13 cellular contexts compared by ENCODE assay signal in genomic region chrX:66625525-66625924, GRCh38. TPM values are rescaled to one million over a fixed set of nuclear protein-coding genes. Genes with fewer than 3 reads are reported as not detected.
DNase-seq lines count a peak whose midpoint lies in the region; ATAC-seq lines count a peak whose summit lies in the region.
"Had no signal": no experiment of that assay in that cellular context is flagged by ENCODE, and none has a peak within 500 bp of the region (broad histone marks: within the 10 kb centered on the region; RNA-seq: fewer than 3 reads in every experiment).

No MANE protein-coding gene starts in this region.

- ATAC-seq in GM19035 (IDR thresholded peaks at IDR 0.05; ENCODE audit: unreplicated experiment) = peak; percentile 68
- peak; percentile 57 for ATAC-seq in GM21619 (IDR thresholded peaks at IDR 0.05; ENCODE audit: unreplicated experiment)
- ATAC-seq in HG03196 (IDR thresholded peaks at IDR 0.05; ENCODE audit: unreplicated experiment) = peak; percentile 77
- peak; percentile 20 to 21 for ATAC-seq in stimulated activated naive B cell treated with anti-CD40 and anti-IgM and Interleukin-4, amounts not matched to agents 10 μg/mL and 1 μg/mL and 100 μg/mL, for 72 hours (replicated peaks)
- no peak for ATAC-seq in activated CD8-positive, alpha-beta T cell treated with anti-CD3 and anti-CD28 coated beads, Interleukin-2, amount 10 ng/mL, durations not matched to agents 7 days and 5 days
- no peak for ATAC-seq in stimulated activated effector memory CD8-positive, alpha-beta T cell treated with anti-CD3 and anti-CD28 coated beads, Interleukin-12 subunit alpha, Interleukin-12 subunit beta, amount 100 ng/mL, for 72 hours
- ATAC-seq: body of pancreas, K562 had no signal

- H3K4me1 Mint-ChIP-seq in stimulated activated naive B cell treated with anti-CD40 and anti-IgM and Interleukin-4, amounts not matched to agents 10 μg/mL and 1 μg/mL and 100 μg/mL, for 72 hours = peaks cover 2 to 18% of the 10 kb centered on the region in 2 donors
- peaks cover 4% of the 10 kb centered on the region for H3K4me1 Mint-ChIP-seq in activated CD8-positive, alpha-beta T cell treated with anti-CD3 and anti-CD28 coated beads, Interleukin-2, amount 10 ng/mL, durations not matched to agents 7 days and 5 days (ENCODE audit: low read depth)
- H3K4me1 Mint-ChIP-seq in stimulated activated effector memory CD8-positive, alpha-beta T cell treated with anti-CD3 and anti-CD28 coated beads, Interleukin-12 subunit alpha, Interleukin-12 subunit beta, amount 100 ng/mL, for 72 hours = no peaks in the 10 kb centered on the region

- CTCF ChIA-PET in activated CD8-positive, alpha-beta T cell treated with anti-CD3 and anti-CD28 coated beads, Interleukin-2, amount 10 ng/mL, durations not matched to agents 7 days and 5 days (lab: Charles Lee) = no interaction called here

- H3K27me3 Mint-ChIP-seq in stimulated activated naive B cell treated with anti-CD40 and anti-IgM and Interleukin-4, amounts not matched to agents 10 μg/mL and 1 μg/mL and 100 μg/mL, for 72 hours = peaks cover 0 to 9% of the 10 kb centered on the region in 2 donors
- H3K27me3 Mint-ChIP-seq in activated CD8-positive, alpha-beta T cell treated with anti-CD3 and anti-CD28 coated beads, Interleukin-2, amount 10 ng/mL, durations not matched to agents 7 days and 5 days (ENCODE audit: low read depth) = no peaks in the 10 kb centered on the region

- no peaks in the 10 kb centered on the region for H3K36me3 Mint-ChIP-seq in stimulated activated naive B cell treated with anti-CD40 and anti-IgM and Interleukin-4, amounts not matched to agents 10 μg/mL and 1 μg/mL and 100 μg/mL, for 72 hours
- H3K36me3 Mint-ChIP-seq in activated CD8-positive, alpha-beta T cell treated with anti-CD3 and anti-CD28 coated beads, Interleukin-2, amount 10 ng/mL, durations not matched to agents 7 days and 5 days (ENCODE audit: low read depth) = no peaks in the 10 kb centered on the region
- H3K36me3 Mint-ChIP-seq in stimulated activated effector memory CD8-positive, alpha-beta T cell treated with anti-CD3 and anti-CD28 coated beads, Interleukin-12 subunit alpha, Interleukin-12 subunit beta, amount 100 ng/mL, for 72 hours = no peaks in the 10 kb centered on the region

- no peak overlapping the region for H3K27ac Mint-ChIP-seq in stimulated activated naive B cell treated with anti-CD40 and anti-IgM and Interleukin-4, amounts not matched to agents 10 μg/mL and 1 μg/mL and 100 μg/mL, for 72 hours
- no peak overlapping the region for H3K27ac Mint-ChIP-seq in activated CD8-positive, alpha-beta T cell treated with anti-CD3 and anti-CD28 coated beads, Interleukin-2, amount 10 ng/mL, durations not matched to agents 7 days and 5 days
- no peak overlapping the region for H3K27ac Mint-ChIP-seq in stimulated activated effector memory CD8-positive, alpha-beta T cell treated with anti-CD3 and anti-CD28 coated beads, Interleukin-12 subunit alpha, Interleukin-12 subunit beta, amount 100 ng/mL, for 72 hours

- DNase-seq in stimulated activated naive B cell treated with anti-CD40 and anti-IgM and Interleukin-4, amounts not matched to agents 10 μg/mL and 1 μg/mL and 100 μg/mL, for 72 hours = no peak
- no peak for DNase-seq in activated CD8-positive, alpha-beta T cell treated with anti-CD3 and anti-CD28 coated beads, Interleukin-2, amount 10 ng/mL, durations not matched to agents 7 days and 5 days
- DNase-seq in dedifferentiated amniotic fluid mesenchymal stem cell (ENCODE audit: extremely low spot score) = no peak
- no peak for DNase-seq in stimulated activated effector memory CD8-positive, alpha-beta T cell treated with anti-CD3 and anti-CD28 coated beads, Interleukin-12 subunit alpha, Interleukin-12 subunit beta, amount 100 ng/mL, for 72 hours (ENCODE audit: low spot score in 2 of 2)
- DNase-seq: activated naive CD4-positive, alpha-beta T cell treated with Interleukin-2 at 50 U/mL for 16 hours; body of pancreas; mesendoderm; NCI-H1694 treated with DMSO at 0.1 percent for 48 hours; nucleus accumbens had no signal

- POLR2A ChIA-PET in activated CD8-positive, alpha-beta T cell treated with anti-CD3 and anti-CD28 coated beads, Interleukin-2, amount 10 ng/mL, durations not matched to agents 7 days and 5 days (lab: Charles Lee) = no interaction called here

- peaks cover 0 to 2% of the 10 kb centered on the region in 2 donors for H3K9me3 Mint-ChIP-seq in stimulated activated naive B cell treated with anti-CD40 and anti-IgM and Interleukin-4, amounts not matched to agents 10 μg/mL and 1 μg/mL and 100 μg/mL, for 72 hours
- no peaks in the 10 kb centered on the region for H3K9me3 Mint-ChIP-seq in activated CD8-positive, alpha-beta T cell treated with anti-CD3 and anti-CD28 coated beads, Interleukin-2, amount 10 ng/mL, durations not matched to agents 7 days and 5 days (ENCODE audit: insufficient read depth)
- H3K9me3 Mint-ChIP-seq in stimulated activated effector memory CD8-positive, alpha-beta T cell treated with anti-CD3 and anti-CD28 coated beads, Interleukin-12 subunit alpha, Interleukin-12 subunit beta, amount 100 ng/mL, for 72 hours = no peaks in the 10 kb centered on the region

- no peak overlapping the region for H3K4me3 Mint-ChIP-seq in stimulated activated naive B cell treated with anti-CD40 and anti-IgM and Interleukin-4, amounts not matched to agents 10 μg/mL and 1 μg/mL and 100 μg/mL, for 72 hours
- no peak overlapping the region for H3K4me3 Mint-ChIP-seq in activated CD8-positive, alpha-beta T cell treated with anti-CD3 and anti-CD28 coated beads, Interleukin-2, amount 10 ng/mL, durations not matched to agents 7 days and 5 days
- H3K4me3 Mint-ChIP-seq in stimulated activated effector memory CD8-positive, alpha-beta T cell treated with anti-CD3 and anti-CD28 coated beads, Interleukin-12 subunit alpha, Interleukin-12 subunit beta, amount 100 ng/mL, for 72 hours = no peak overlapping the region

RNA-seq across cellular contexts. Expression of gene EDA2R, which starts 13.4 kb away (rescaled TPM):
- 1 to 10 TPM; 2.7 to 2.9 TPM for total RNA-seq in activated CD8-positive, alpha-beta T cell treated with anti-CD3 and anti-CD28 coated beads, Interleukin-2, amount 10 ng/mL, durations not matched to agents 7 days and 5 days

Comparison
In these comparisons a context has a peak if more than half of its experiments do, and no peak if none do; other contexts are left out.
1. ATAC-seq: peak in GM19035 (single experiment), GM21619 (single experiment), HG03196 (single experiment) and stimulated activated naive B cell treated with anti-CD40 and anti-IgM and Interleukin-4, amounts not matched to agents 10 μg/mL and 1 μg/mL and 100 μg/mL, for 72 hours (2 of 2); none in activated CD8-positive, alpha-beta T cell treated with anti-CD3 and anti-CD28 coated beads, Interleukin-2, amount 10 ng/mL, durations not matched to agents 7 days and 5 days (single experiment) and stimulated activated effector memory CD8-positive, alpha-beta T cell treated with anti-CD3 and anti-CD28 coated beads, Interleukin-12 subunit alpha, Interleukin-12 subunit beta, amount 100 ng/mL, for 72 hours (single experiment).